8 cellular contexts compared by ENCODE assay signal in the genomic region with DNA sequence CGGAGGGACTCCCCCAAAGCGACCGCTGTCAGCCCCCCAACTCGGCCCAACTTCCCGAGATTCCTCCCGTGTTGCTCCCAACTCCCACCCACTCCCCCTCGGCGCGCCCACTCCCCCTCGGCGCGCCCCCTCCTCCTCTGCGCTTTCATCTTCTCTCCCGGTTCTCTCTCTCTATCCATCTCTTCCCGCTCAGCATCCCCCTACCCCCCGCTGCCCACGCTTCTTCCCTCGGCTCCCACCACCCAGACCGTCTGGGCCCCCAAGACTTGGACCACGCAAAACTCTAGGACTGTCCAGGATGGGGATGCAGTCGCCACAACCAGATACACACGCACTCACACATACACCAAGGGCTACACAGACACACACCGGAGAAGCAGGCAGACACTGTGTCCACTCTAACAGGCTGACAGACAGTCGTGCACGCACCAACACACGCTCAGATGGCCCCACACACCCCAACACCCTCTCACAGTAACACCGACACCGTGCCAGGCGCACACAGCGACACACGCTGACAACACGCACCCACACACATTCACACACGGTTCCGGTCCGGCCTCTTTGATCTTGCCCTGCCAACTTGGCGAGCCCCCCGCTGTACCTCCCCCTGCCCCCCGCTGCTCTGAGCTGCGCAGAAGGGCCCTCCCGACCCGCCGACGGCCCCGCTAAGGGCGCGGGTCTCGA. TPM values are rescaled to one million over a fixed set of nuclear protein-coding genes. Genes with fewer than 3 reads are reported as not detected.
DNase-seq lines count a peak whose midpoint lies in the region; ATAC-seq lines count a peak whose summit lies in the region.

No MANE protein-coding gene starts in this region.

- DNase-seq in DMS53 (lab: John Stamatoyannopoulos, UW) (peak; percentile 51), DMS53 treated with DMSO at 0.1 percent for 48 hours (lab: John Stamatoyannopoulos, UW; ENCODE audit: unreplicated experiment) (no peak), islet precursor cell (peak; percentile 55), GM03348 (ENCODE audit: low spot score) (no peak)
- DNase-seq in activated T-cell treated with anti-CD3 and anti-CD28 coated beads, Interleukin-2, amount 50 U/mL, for 4 hours, result no peak
- DNase-seq in stimulated activated naive B cell treated with anti-CD40 and anti-IgM and Interleukin-4, amounts not matched to agents 10 μg/mL and 1 μg/mL and 100 μg/mL, for 72 hours, result no peak

- H3K9me3 Mint-ChIP-seq in activated T-cell treated with anti-CD3 and anti-CD28 coated beads, Interleukin-2, amount 50 U/mL, for 4 hours, result no peaks in the 10 kb centered on the region
- no peaks in the 10 kb centered on the region for H3K9me3 Mint-ChIP-seq in stimulated activated naive B cell treated with anti-CD40 and anti-IgM and Interleukin-4, amounts not matched to agents 10 μg/mL and 1 μg/mL and 100 μg/mL, for 72 hours

- peak; percentile 5 to 9 for ATAC-seq in activated T-cell treated with anti-CD3 and anti-CD28 coated beads, Interleukin-2, amount 50 U/mL, for 4 hours
- no peak for ATAC-seq in stimulated activated naive B cell treated with anti-CD40 and anti-IgM and Interleukin-4, amounts not matched to agents 10 μg/mL and 1 μg/mL and 100 μg/mL, for 72 hours (replicated peaks)
- no peak for ATAC-seq in GM18873 (IDR thresholded peaks at IDR 0.05; ENCODE audit: low FRiP score, unreplicated experiment)
- no peak for ATAC-seq in HG02623 (IDR thresholded peaks at IDR 0.05; ENCODE audit: unreplicated experiment)

- H3K27ac Mint-ChIP-seq in stimulated activated naive B cell treated with anti-CD40 and anti-IgM and Interleukin-4, amounts not matched to agents 10 μg/mL and 1 μg/mL and 100 μg/mL, for 72 hours, result no peak overlapping the region

- H3K4me3 Mint-ChIP-seq in activated T-cell treated with anti-CD3 and anti-CD28 coated beads, Interleukin-2, amount 50 U/mL, for 4 hours, result peak overlapping the region; percentile 72
- H3K4me3 Mint-ChIP-seq in stimulated activated naive B cell treated with anti-CD40 and anti-IgM and Interleukin-4, amounts not matched to agents 10 μg/mL and 1 μg/mL and 100 μg/mL, for 72 hours, result peak overlapping the region; percentile 3 to 66

- no peaks in the 10 kb centered on the region for H3K36me3 Mint-ChIP-seq in activated T-cell treated with anti-CD3 and anti-CD28 coated beads, Interleukin-2, amount 50 U/mL, for 4 hours (ENCODE audit: insufficient read depth)
- H3K36me3 Mint-ChIP-seq in stimulated activated naive B cell treated with anti-CD40 and anti-IgM and Interleukin-4, amounts not matched to agents 10 μg/mL and 1 μg/mL and 100 μg/mL, for 72 hours, result no peaks in the 10 kb centered on the region

- H3K4me1 Mint-ChIP-seq in activated T-cell treated with anti-CD3 and anti-CD28 coated beads, Interleukin-2, amount 50 U/mL, for 4 hours (ENCODE audit: low read depth), result peaks cover 12% of the 10 kb centered on the region
- H3K4me1 Mint-ChIP-seq in stimulated activated naive B cell treated with anti-CD40 and anti-IgM and Interleukin-4, amounts not matched to agents 10 μg/mL and 1 μg/mL and 100 μg/mL, for 72 hours, result peaks cover 17 to 46% of the 10 kb centered on the region in 2 donors

- H3K27me3 Mint-ChIP-seq in activated T-cell treated with anti-CD3 and anti-CD28 coated beads, Interleukin-2, amount 50 U/mL, for 4 hours (ENCODE audit: low read depth), result peaks cover 63% of the 10 kb centered on the region
- H3K27me3 Mint-ChIP-seq in stimulated activated naive B cell treated with anti-CD40 and anti-IgM and Interleukin-4, amounts not matched to agents 10 μg/mL and 1 μg/mL and 100 μg/mL, for 72 hours, result peaks cover 71 to 87% of the 10 kb centered on the region in 2 donors

RNA-seq across cellular contexts. Expression of a gene that starts 1.1 kb away (rescaled TPM):
- not detected for total RNA-seq in activated T-cell treated with anti-CD3 and anti-CD28 coated beads, Interleukin-2, amount 50 U/mL, for 4 hours

Comparison
In these comparisons a context has a peak if more than half of its experiments do, and no peak if none do; other contexts are left out.
1. DNase-seq: peak in DMS53 (single experiment) and islet precursor cell (single experiment); none in DMS53 treated with DMSO at 0.1 percent for 48 hours (single experiment), activated T-cell treated with anti-CD3 and anti-CD28 coated beads, Interleukin-2, amount 50 U/mL, for 4 hours (single experiment), stimulated activated naive B cell treated with anti-CD40 and anti-IgM and Interleukin-4, amounts not matched to agents 10 μg/mL and 1 μg/mL and 100 μg/mL, for 72 hours (single experiment) and GM03348 (single experiment).
2. ATAC-seq: peak in activated T-cell treated with anti-CD3 and anti-CD28 coated beads, Interleukin-2, amount 50 U/mL, for 4 hours (2 of 2); none in stimulated activated naive B cell treated with anti-CD40 and anti-IgM and Interleukin-4, amounts not matched to agents 10 μg/mL and 1 μg/mL and 100 μg/mL, for 72 hours (0 of 2), GM18873 (single experiment) and HG02623 (single experiment).